ENCODE assay signal across 26 cellular contexts in the genomic region with DNA sequence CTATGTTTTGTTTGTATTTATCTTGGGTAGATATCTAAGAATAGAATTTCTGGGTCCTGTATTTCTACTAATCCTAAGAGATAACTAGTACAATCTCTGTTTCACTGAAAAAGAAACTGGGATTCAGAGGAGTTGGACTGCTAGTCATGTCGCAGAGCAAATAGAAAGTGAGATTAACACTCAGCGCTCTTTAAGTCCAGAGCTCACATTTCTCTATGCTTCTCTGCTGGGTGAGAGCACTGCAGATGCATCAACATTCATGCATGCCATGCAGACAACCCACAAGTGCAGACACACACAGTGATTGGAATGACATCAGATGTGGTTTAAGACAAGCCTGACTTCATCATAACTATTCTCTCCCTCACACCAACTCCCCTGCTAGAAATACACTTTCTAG.
"Had no signal": no experiment of that assay in that cellular context is flagged by ENCODE, and none has a peak within 500 bp of the region (broad histone marks: within the 10 kb centered on the region; RNA-seq: fewer than 3 reads in every experiment).

No MANE protein-coding gene starts in this region.

- DNase-seq: hypothalamus; immature natural killer cell; kidney; left ventricle myocardium inferior; mesendoderm; naive B cell; natural killer cell; nephron progenitor cell; nucleus accumbens; pancreas; posterior cingulate gyrus; retina; right cardiac atrium; spleen; stimulated activated CD4-positive, alpha-beta T cell treated with anti-CD3 and anti-CD28 coated beads, Interleukin-4, amount 100 ng/mL, for 24 hours; stimulated activated naive CD4-positive, alpha-beta T cell; tibial artery; uterus had no signal

- H3K27me3 ChIP-seq: neural progenitor cell, pancreas, spleen, suprapubic skin, tibial artery, uterus had no signal

- H3K9ac ChIP-seq: neural progenitor cell had no signal

- H3K4me3 ChIP-seq: left ventricle myocardium inferior, lung, neural progenitor cell, pancreas, prostate gland, skin epidermis, spleen, suprapubic skin, thoracic aorta, tibial artery, uterus had no signal

- ATAC-seq: natural killer cell; pancreas; right cardiac atrium; sciatic nerve; stimulated activated effector memory CD8-positive, alpha-beta T cell treated with anti-CD3 and anti-CD28 coated beads, Interleukin-12 subunit alpha, Interleukin-12 subunit beta, amount 100 ng/mL, for 72 hours had no signal

- H3K27ac ChIP-seq: left ventricle myocardium inferior, neural progenitor cell, pancreas, prostate gland, skin epidermis, spleen, suprapubic skin, thoracic aorta, tibial artery, uterus had no signal

- H3K4me2 ChIP-seq: neural progenitor cell had no signal

- H2AFZ ChIP-seq: neural progenitor cell had no signal

- H3K9me3 ChIP-seq: left ventricle myocardium inferior, pancreas, prostate gland, suprapubic skin, thoracic aorta, tibial artery, uterus had no signal

- H3K36me3 ChIP-seq: left ventricle myocardium inferior, neural progenitor cell, pancreas, prostate gland, spleen, suprapubic skin, thoracic aorta, tibial artery, uterus had no signal

- H3K4me1 ChIP-seq: left ventricle myocardium inferior, neural progenitor cell, pancreas, prostate gland, spleen, suprapubic skin, tibial artery, uterus had no signal
